22 cellular contexts compared by ENCODE assay signal in genomic region chr16:77674888-77675287, GRCh38. TPM values are rescaled to one million over a fixed set of nuclear protein-coding genes. Genes with fewer than 3 reads are reported as not detected.
A peak's percentile ranks its signal among the peaks of the same experiment; 100 is the strongest.
DNase-seq lines count a peak whose midpoint lies in the region; ATAC-seq, FAIRE-seq and TF ChIP-seq lines count a peak whose summit lies in the region.
"Had no signal": no experiment of that assay in that cellular context is flagged by ENCODE, and none has a peak within 500 bp of the region (broad histone marks: within the 10 kb centered on the region; RNA-seq: fewer than 3 reads in every experiment).

No MANE protein-coding gene starts in this region.

- no peak for TF ChIP-seq POLR2A in IMR-90 (IDR thresholded peaks at IDR 0.05; ENCODE audit: low read depth, low read length)

- POLR2A ChIA-PET in IMR-90 (lab: Charles Lee; ENCODE audit: unreplicated experiment): interaction anchor here (0.6 kb wide), 1 partner anchor 56 kb away, joined by 3 read pairs; no protein-coding TSS in a partner anchor

- no peaks in the 10 kb centered on the region for H3K36me3 ChIP-seq in IMR-90 (ENCODE audit: control insufficient read depth, insufficient read depth, low read length)
- no peaks in the 10 kb centered on the region for H3K36me3 ChIP-seq in bronchial epithelial cell (ENCODE audit: control insufficient read depth, insufficient read depth, low read length)
- H3K36me3 ChIP-seq: gastroesophageal sphincter, SJSA1 had no signal

- H3K9me3 Mint-ChIP-seq in nephron progenitor cell: no peaks in the 10 kb centered on the region
- H3K9me3 Mint-ChIP-seq: activated naive CD8-positive, alpha-beta T cell treated with anti-CD3 and anti-CD28 coated beads, Interleukin-2, amount 50 U/mL, for 24 hours; activated T-helper 1 cell treated with anti-CD3 and anti-CD28 coated beads, Interleukin-12 subunit alpha, Interleukin-12 subunit beta, Interleukin-2, Interleukin-4 antibody, amounts not matched to agents 30 ng/mL and 10 ng/mL and 1 ng/mL, durations not matched to agents 14 hours and 24 hours and 36 hours; type B pancreatic cell had no signal

- peak overlapping the region; percentile 17; the same call in 1 of the 2 replicates for H3K18ac ChIP-seq in IMR-90 (ENCODE audit: low read depth, low read length)

- DNase-seq in AG09319 (ENCODE audit: extremely low read depth, low read depth): peak; percentile 30
- DNase-seq in IMR-90: peak; percentile 80
- peak; percentile 9 for DNase-seq in bronchial epithelial cell (ENCODE audit: low read depth)
- DNase-seq in non-pigmented ciliary epithelial cell (ENCODE audit: low read depth): peak; percentile 76
- no peak for DNase-seq in nephron progenitor cell
- DNase-seq: activated naive CD8-positive, alpha-beta T cell treated with anti-CD3 and anti-CD28 coated beads, Interleukin-2, amount 50 U/mL, for 24 hours; GDM1; NCI-H1092 treated with DMSO at 0.1 percent for 48 hours; NCI-H2081 treated with DMSO at 0.1 percent for 48 hours; NCI-H510A treated with DMSO at 0.1 percent for 48 hours; occipital lobe; right cardiac atrium; stimulated activated naive CD8-positive, alpha-beta T cell treated with anti-CD3 and anti-CD28 coated beads, Interleukin-15, Interleukin-2, amounts not matched to agents 100 U/mL and 50 U/mL, for 24 hours had no signal

- H4K20me1 ChIP-seq in IMR-90 (ENCODE audit: insufficient read depth, low read length): no peaks in the 10 kb centered on the region

- no peak overlapping the region for H2AFZ ChIP-seq in IMR-90 (replicated peaks; ENCODE audit: low read length, poor library complexity)

- peak overlapping the region; percentile 44 for H3K23ac ChIP-seq in IMR-90 (ENCODE audit: low read depth, low read length)

- no peak overlapping the region for H2AK5ac ChIP-seq in IMR-90 (ENCODE audit: low read depth, low read length)

- H3K4me3 ChIP-seq in IMR-90 (ENCODE audit: insufficient read depth, low read depth, low read length) (no peak overlapping the region), bronchial epithelial cell (ENCODE audit: low read depth, low read length) (no peak overlapping the region)
- H3K4me3 ChIP-seq: gastroesophageal sphincter, SJSA1 had no signal

- H3K27ac ChIP-seq in IMR-90 (ENCODE audit: insufficient read depth, low read length): no peak overlapping the region
- H3K27ac ChIP-seq: gastroesophageal sphincter, SJSA1 had no signal

- ATAC-seq in IMR-90 (ENCODE audit: low read depth) (peak; percentile 83), HG02588 (IDR thresholded peaks at IDR 0.05; ENCODE audit: unreplicated experiment) (no peak), GM21737 (IDR thresholded peaks at IDR 0.05; ENCODE audit: unreplicated experiment) (no peak), HG02884 (IDR thresholded peaks at IDR 0.05; ENCODE audit: unreplicated experiment) (no peak)
- ATAC-seq: activated CD4-positive, CD25-positive, alpha-beta regulatory T cell treated with anti-CD3 and anti-CD28 coated beads, Interleukin-2, amount 50 U/mL, for 24 hours; activated naive CD8-positive, alpha-beta T cell treated with anti-CD3 and anti-CD28 coated beads, Interleukin-2, amount 50 U/mL, for 24 hours; gastroesophageal sphincter; stimulated activated naive CD8-positive, alpha-beta T cell treated with anti-CD3 and anti-CD28 coated beads, Interleukin-15, Interleukin-2, amounts not matched to agents 100 U/mL and 50 U/mL, for 24 hours had no signal

- H4K91ac ChIP-seq in IMR-90 (ENCODE audit: insufficient read depth, low read depth, low read length): no peak overlapping the region

- no peaks in the 10 kb centered on the region for H3K4me1 Mint-ChIP-seq in nephron progenitor cell
- H3K4me1 Mint-ChIP-seq: activated naive CD8-positive, alpha-beta T cell treated with anti-CD3 and anti-CD28 coated beads, Interleukin-2, amount 50 U/mL, for 24 hours had no signal

- H3K9ac ChIP-seq in IMR-90 (ENCODE audit: low read depth, low read length): no peak overlapping the region

- dilution Hi-C loops in IMR-90 (cut with HindIII; ENCODE audit: low sequenced_read_pairs, unreplicated experiment): no loop called here

- peak overlapping the region; percentile 85; the same call in 1 of the 2 replicates for H3K4me2 ChIP-seq in IMR-90 (ENCODE audit: low read depth, low read length)

- no peak overlapping the region for H2AK9ac ChIP-seq in IMR-90 (replicated peaks; ENCODE audit: low read depth, low read length, poor library complexity)

- H3K27me3 Mint-ChIP-seq in nephron progenitor cell (ENCODE audit: low read depth, poor library complexity): peaks cover 3% of the 10 kb centered on the region

- TF ChIP-seq CTCF in AG09319 (IDR thresholded peaks at IDR 0.05; ENCODE audit: low read depth, low read length): no peak
- no peak for TF ChIP-seq CTCF in IMR-90 (conservative IDR thresholded peaks at IDR 0.05; ENCODE audit: low read depth, low read length)
- no peak for TF ChIP-seq CTCF in bronchial epithelial cell (IDR thresholded peaks at IDR 0.05; ENCODE audit: insufficient read depth, low read length, severe bottlenecking)
- no peak for TF ChIP-seq CTCF in nephron progenitor cell (IDR thresholded peaks at IDR 0.05)

- peak overlapping the region; percentile 53 for H2BK20ac ChIP-seq in IMR-90 (ENCODE audit: low read depth, low read length)

- no peak overlapping the region for H3K27ac Mint-ChIP-seq in nephron progenitor cell
- H3K27ac Mint-ChIP-seq: activated naive CD8-positive, alpha-beta T cell treated with anti-CD3 and anti-CD28 coated beads, Interleukin-2, amount 50 U/mL, for 24 hours; activated T-helper 1 cell treated with anti-CD3 and anti-CD28 coated beads, Interleukin-12 subunit alpha, Interleukin-12 subunit beta, Interleukin-2, Interleukin-4 antibody, amounts not matched to agents 30 ng/mL and 10 ng/mL and 1 ng/mL, durations not matched to agents 14 hours and 24 hours and 36 hours; type B pancreatic cell had no signal

- no peaks in the 10 kb centered on the region; the same call in none of the 2 replicates for H3K27me3 ChIP-seq in IMR-90 (ENCODE audit: control insufficient read depth, insufficient read depth, low read length)
- no peaks in the 10 kb centered on the region for H3K27me3 ChIP-seq in bronchial epithelial cell (ENCODE audit: control insufficient read depth, insufficient read depth, low read length)
- H3K27me3 ChIP-seq: SJSA1 had no signal

- no peaks in the 10 kb centered on the region for H3K79me1 ChIP-seq in IMR-90 (ENCODE audit: low read depth in 1 of 2, low read length in 2 of 2)

- H2BK15ac ChIP-seq in IMR-90 (ENCODE audit: low read depth, low read length): no peak overlapping the region

- H2BK120ac ChIP-seq in IMR-90 (ENCODE audit: low read depth, low read length): peak overlapping the region; percentile 63; the same call in 1 of the 2 replicates

- H3K4me3 Mint-ChIP-seq in nephron progenitor cell: no peak overlapping the region
- H3K4me3 Mint-ChIP-seq: activated naive CD8-positive, alpha-beta T cell treated with anti-CD3 and anti-CD28 coated beads, Interleukin-2, amount 50 U/mL, for 24 hours; activated T-helper 1 cell treated with anti-CD3 and anti-CD28 coated beads, Interleukin-12 subunit alpha, Interleukin-12 subunit beta, Interleukin-2, Interleukin-4 antibody, amounts not matched to agents 30 ng/mL and 10 ng/mL and 1 ng/mL, durations not matched to agents 14 hours and 24 hours and 36 hours; type B pancreatic cell had no signal

- no peaks in the 10 kb centered on the region for H3K9me3 ChIP-seq in IMR-90 (ENCODE audit: control insufficient read depth, insufficient read depth, low read length)
- H3K9me3 ChIP-seq: SJSA1 had no signal

- H3K14ac ChIP-seq in IMR-90 (replicated peaks; ENCODE audit: low read depth, low read length): no peak overlapping the region

- no peak overlapping the region for H4K8ac ChIP-seq in IMR-90 (ENCODE audit: low read depth in 2 of 2, low read length in 2 of 2)

- no peak for TF ChIP-seq RAD21 in IMR-90 (IDR thresholded peaks at IDR 0.05; ENCODE audit: low read length)

- intact Hi-C loops in IMR-90 (cut with micrococcal nuclease): loop anchor here (1.0 to 2.0 kb wide), 7 partner anchors 47 to 424 kb away; partner anchors contain the start of genes NUDT7, VAT1L and WWOX

- no TSS peak for BruUV-seq in IMR-90 (replicated peaks; lab: Mats Ljungman, UMichigan)

- H2BK5ac ChIP-seq in IMR-90 (ENCODE audit: low read depth, low read length, poor library complexity, severe bottlenecking): peak overlapping the region; percentile 76

- H3K4ac ChIP-seq in IMR-90 (ENCODE audit: low read depth, low read length): peak overlapping the region; percentile 54; the same call in 1 of the 2 replicates

- in situ Hi-C loops in IMR-90 (cut with MboI; ENCODE audit: low sequenced_read_pairs): loop anchor here (5.0 kb wide), 1 partner anchor 297 kb away; no protein-coding TSS in a partner anchor

- no peaks in the 10 kb centered on the region for H3K36me3 Mint-ChIP-seq in nephron progenitor cell (ENCODE audit: low read depth)
- H3K36me3 Mint-ChIP-seq: type B pancreatic cell had no signal

- no peak for FAIRE-seq in bronchial epithelial cell (lab: Jason Lieb, UNC)
- FAIRE-seq: endometrium had no signal

- H3K4me1 ChIP-seq in IMR-90 (ENCODE audit: control insufficient read depth, insufficient read depth, low read length): peaks cover 1% of the 10 kb centered on the region; the same call in 1 of the 2 replicates

- 0% methylated on average over 1 of the region's 4 CpGs; no CpG with 5 or more reads in 1 of the 2 experiments for WGBS in IMR-90 (ENCODE audit: extremely low coverage in 2 of 2, insufficient read length in 1 of 2), 2 experiments

- CTCF ChIA-PET in IMR-90 (lab: Yijun Ruan, JAX): interaction anchor here (0.9 to 1.9 kb wide), 6 partner anchors 15 to 328 kb away, joined by 3 to 11 read pairs (median 4); no protein-coding TSS in a partner anchor

- H4K5ac ChIP-seq in IMR-90 (ENCODE audit: low read depth, low read length): no peak overlapping the region

- H3K9me1 ChIP-seq in IMR-90 (ENCODE audit: insufficient read depth, low read length): no peaks in the 10 kb centered on the region

- no peak overlapping the region; the same call in 1 of the 2 replicates for H3K56ac ChIP-seq in IMR-90 (ENCODE audit: extremely low read depth, insufficient read depth, low read length)

TF ChIP-seq in IMR-90, 13 proteins besides CTCF, POLR2A, EP300 and RAD21 (continues in another document):
- peak; percentile 95 for TF ChIP-seq CEBPB (IDR thresholded peaks at IDR 0.05; ENCODE audit: low read depth, low read length)
- no peak for TF ChIP-seq CHD1 (IDR thresholded peaks at IDR 0.05; ENCODE audit: low read depth, low read length)
- no peak for TF ChIP-seq NFE2L2 (IDR thresholded peaks at IDR 0.05; ENCODE audit: low read depth, low read length)
- TF ChIP-seq MAZ (IDR thresholded peaks at IDR 0.05; ENCODE audit: borderline replicate concordance, low read depth, low read length): no peak

RNA-seq across cellular contexts. Expression of gene NUDT7, which starts 47.4 kb away (rescaled TPM):
- total RNA-seq in IMR-90 (2012; rRNA removed) (3.9 and 4.3 TPM in 2 replicates), bronchial epithelial cell (1.8 and 5.9 TPM in 2 replicates)
- polyA plus RNA-seq in IMR-90 (2012; rRNA removed): 4.2 and 6.2 TPM in 2 replicates
- polyA plus RNA-seq in IMR-90 (2012; cell fraction: cytosol; rRNA removed): 2.2 and 3.7 TPM in 2 replicates
- polyA plus RNA-seq in IMR-90 (2012; cell fraction: nucleus; rRNA removed; ENCODE audit: low replicate concordance): 2.4 and 5.8 TPM in 2 replicates
